14 cellular contexts compared by ENCODE assay signal in genomic region chr20:17647391-17648305, GRCh38. TPM values are rescaled to one million over a fixed set of nuclear protein-coding genes. Genes with fewer than 3 reads are reported as not detected.
A peak's percentile ranks its signal among the peaks of the same experiment; 100 is the strongest.
DNase-seq lines count a peak whose midpoint lies in the region; ATAC-seq and TF ChIP-seq lines count a peak whose summit lies in the region.
"Had no signal": no experiment of that assay in that cellular context is flagged by ENCODE, and none has a peak within 500 bp of the region (broad histone marks: within the 10 kb centered on the region; RNA-seq: fewer than 3 reads in every experiment).

No MANE protein-coding gene starts in this region.

- H3K9me3 ChIP-seq in Caco-2, result no peaks in the 10 kb centered on the region
- H3K9me3 ChIP-seq in left lung, result no peaks in the 10 kb centered on the region
- no peaks in the 10 kb centered on the region for H3K9me3 ChIP-seq in prostate gland
- H3K9me3 ChIP-seq in PC-3 (ENCODE audit: low read length), result no peaks in the 10 kb centered on the region
- no peaks in the 10 kb centered on the region for H3K9me3 ChIP-seq in GM23248 (ENCODE audit: low read depth)
- H3K9me3 ChIP-seq: SJCRH30 had no signal

- H4K20me1 ChIP-seq in PC-3 (ENCODE audit: low read length), result peaks cover 31% of the 10 kb centered on the region; the same call in 1 of the 2 replicates
- peaks cover 3% of the 10 kb centered on the region; the same call in 1 of the 2 replicates for H4K20me1 ChIP-seq in GM23248 (ENCODE audit: insufficient read depth)

- peaks cover 18% of the 10 kb centered on the region for H3K4me1 Mint-ChIP-seq in Caco-2 (ENCODE audit: low read depth, unreplicated experiment)

- POLR2A ChIA-PET in Caco-2 (lab: Charles Lee), result no interaction called here
- POLR2A ChIA-PET in PC-3 (lab: Charles Lee; ENCODE audit: unreplicated experiment), result no interaction called here

- no peaks in the 10 kb centered on the region for H3K27me3 Mint-ChIP-seq in Caco-2 (ENCODE audit: insufficient read depth, unreplicated experiment)
- H3K27me3 Mint-ChIP-seq: activated CD4-positive, alpha-beta memory T cell treated with anti-CD3 and anti-CD28 coated beads, Interleukin-2, amount 10 ng/mL, durations not matched to agents 7 days and 5 days had no signal

- TF ChIP-seq CTCF in Caco-2 (IDR thresholded peaks at IDR 0.05; ENCODE audit: insufficient read depth in 1 of 2, low read depth in 1 of 2, low read length in 1 of 2, severe bottlenecking in 1 of 2, unreplicated experiment in 1 of 2) (no peak), VCaP (conservative IDR thresholded peaks at IDR 0.05) (no peak), left lung (IDR thresholded peaks at IDR 0.05) (no peak), prostate gland (IDR thresholded peaks at IDR 0.05) (no peak), PC-3 (conservative IDR thresholded peaks at IDR 0.05; ENCODE audit: low read depth, low read length) (no peak)

- H3K9me3 Mint-ChIP-seq in Caco-2 (ENCODE audit: unreplicated experiment), result no peaks in the 10 kb centered on the region
- H3K9me3 Mint-ChIP-seq: activated CD4-positive, alpha-beta memory T cell treated with anti-CD3 and anti-CD28 coated beads, Interleukin-2, amount 10 ng/mL, durations not matched to agents 7 days and 5 days had no signal

- H3K4me3 ChIP-seq in Caco-2 (ENCODE audit: low read depth, low read length) (no peak overlapping the region), left lung (no peak overlapping the region), prostate gland (no peak overlapping the region), PC-3 (ENCODE audit: low read length) (no peak overlapping the region), GM23248 (no peak overlapping the region)
- H3K4me3 ChIP-seq: SJCRH30 had no signal

- H3K27ac ChIP-seq in VCaP (peak overlapping the region; percentile 49; the same call in 1 of the 2 replicates), left lung (peak overlapping the region; percentile 19 to 40), prostate gland (peak overlapping the region; percentile 13 to 34), PC-3 (ENCODE audit: low read length) (no peak overlapping the region), GM23248 (no peak overlapping the region)
- H3K27ac ChIP-seq: SJCRH30 had no signal

- H3K4me3 Mint-ChIP-seq in Caco-2 (ENCODE audit: unreplicated experiment), result no peak overlapping the region
- H3K4me3 Mint-ChIP-seq: activated CD4-positive, alpha-beta memory T cell treated with anti-CD3 and anti-CD28 coated beads, Interleukin-2, amount 10 ng/mL, durations not matched to agents 7 days and 5 days had no signal

- intact Hi-C loops in Caco-2 (cut with micrococcal nuclease; ENCODE audit: unreplicated experiment), result no loop called here
- intact Hi-C loops in left lung (cut with DNase I), result no loop called here
- intact Hi-C loops in prostate gland (cut with DNase I), result no loop called here
- intact Hi-C loops in PC-3 (cut with micrococcal nuclease), result no loop called here

- 74% methylated on average over 18 of the region's 20 CpGs for WGBS in prostate gland
- WGBS in GM23248 (ENCODE audit: low coverage in 1 of 2, low lambda C conversion rate in 2 of 2, missing lambda C conversion rate in 2 of 2), 2 experiments, result 78 to 80% methylated on average over 20 of the region's 20 CpGs

- CTCF ChIA-PET in Caco-2 (lab: Charles Lee), result interaction anchor here (0.8 kb wide), 1 partner anchor 311 kb away, joined by 4 read pairs; no protein-coding TSS in a partner anchor
- CTCF ChIA-PET in PC-3 (lab: Charles Lee), result interaction anchor here (0.6 kb wide), 1 partner anchor 103 kb away, joined by 5 read pairs; no protein-coding TSS in a partner anchor

- H3K27me3 ChIP-seq in Caco-2 (replicated peaks; ENCODE audit: control insufficient read depth, insufficient read depth, low read length) (no peaks in the 10 kb centered on the region), left lung (no peaks in the 10 kb centered on the region), prostate gland (replicated peaks; ENCODE audit: insufficient read depth) (no peaks in the 10 kb centered on the region), PC-3 (ENCODE audit: low read length) (no peaks in the 10 kb centered on the region), GM23248 (replicated peaks; ENCODE audit: insufficient read depth) (no peaks in the 10 kb centered on the region)
- H3K27me3 ChIP-seq: SJCRH30 had no signal

- in situ Hi-C loops in GM23248 (cut with MboI), result loop anchor here (25.0 kb wide), 1 partner anchor 640 kb away; the partner anchor contains the start of gene ZNF133

- H3K79me2 ChIP-seq in PC-3 (ENCODE audit: low read length) (peaks cover 89% of the 10 kb centered on the region), GM23248 (ENCODE audit: insufficient read depth) (peaks cover 98% of the 10 kb centered on the region)

- H3K9me2 ChIP-seq in PC-3 (replicated peaks; ENCODE audit: low read length) (no peaks in the 10 kb centered on the region), GM23248 (ENCODE audit: insufficient read depth) (no peaks in the 10 kb centered on the region)

- H3F3A ChIP-seq in PC-3 (ENCODE audit: low read length, unreplicated experiment), result peaks cover 3% of the 10 kb centered on the region
- H3F3A ChIP-seq in GM23248 (ENCODE audit: insufficient read depth), result peaks cover 16% of the 10 kb centered on the region; the same call in 1 of the 2 replicates

- H3K4me1 ChIP-seq in Caco-2 (0 out of 2 replicates have a peak, but pooled peaks cover 4% of the 10 kb centered on the region), left lung (peaks cover 41 to 77% of the 10 kb centered on the region in 2 donors), prostate gland (replicated peaks) (peaks cover 35% of the 10 kb centered on the region), PC-3 (ENCODE audit: insufficient read depth, low read length) (peaks cover 8% of the 10 kb centered on the region; the same call in 1 of the 2 replicates), GM23248 (ENCODE audit: insufficient read depth) (peaks cover 29% of the 10 kb centered on the region)

- H3K9ac ChIP-seq in PC-3 (ENCODE audit: low read length) (no peak overlapping the region), GM23248 (no peak overlapping the region)

- TF ChIP-seq POLR2A in prostate gland (IDR thresholded peaks at IDR 0.05), result no peak

- DNase-seq in Caco-2, result no peak
- peak in 1 of 2 donors; percentile 18 for DNase-seq in left lung
- no peak for DNase-seq in prostate gland (ENCODE audit: low spot score)
- DNase-seq in PC-3, result no peak
- no peak for DNase-seq in GM23248
- DNase-seq in epidermal melanocyte (ENCODE audit: insufficient read length, low spot score), result no peak
- DNase-seq: activated CD4-positive, alpha-beta memory T cell treated with anti-CD3 and anti-CD28 coated beads, Interleukin-2, amount 10 ng/mL, durations not matched to agents 7 days and 5 days; AML-193; NCI-H1694 treated with DMSO at 0.1 percent for 48 hours; NCI-H526 treated with DMSO at 0.1 percent for 48 hours had no signal

- H3K4me2 ChIP-seq in PC-3 (ENCODE audit: low read length) (no peak overlapping the region), GM23248 (ENCODE audit: unreplicated experiment) (no peak overlapping the region)

- H3K36me3 ChIP-seq in Caco-2 (ENCODE audit: control insufficient read depth, insufficient read depth, low read length) (peaks cover 8% of the 10 kb centered on the region), left lung (peaks cover 0 to 12% of the 10 kb centered on the region in 2 donors), prostate gland (no peaks in the 10 kb centered on the region), PC-3 (ENCODE audit: low read depth, low read length) (peaks cover 4% of the 10 kb centered on the region; the same call in 1 of the 2 replicates), GM23248 (ENCODE audit: low read depth) (no peaks in the 10 kb centered on the region)
- H3K36me3 ChIP-seq: SJCRH30 had no signal

- BruUV-seq in Caco-2 (replicated peaks; lab: Mats Ljungman, UMichigan), result no TSS peak
- no TSS peak for BruUV-seq in PC-3 (replicated peaks; lab: Mats Ljungman, UMichigan)

- peak overlapping the region; percentile 59 for H3K27ac Mint-ChIP-seq in Caco-2 (ENCODE audit: unreplicated experiment)
- H3K27ac Mint-ChIP-seq: activated CD4-positive, alpha-beta memory T cell treated with anti-CD3 and anti-CD28 coated beads, Interleukin-2, amount 10 ng/mL, durations not matched to agents 7 days and 5 days had no signal

- H2AFZ ChIP-seq in PC-3 (ENCODE audit: low read length) (no peak overlapping the region), GM23248 (no peak overlapping the region)

- ATAC-seq in left lung (no peak), PC-3 (no peak), HG03097 (IDR thresholded peaks at IDR 0.05; ENCODE audit: low FRiP score, unreplicated experiment) (no peak)

- H3K36me3 Mint-ChIP-seq in Caco-2 (ENCODE audit: insufficient read depth, unreplicated experiment), result peaks cover 99% of the 10 kb centered on the region

RNA-seq across cellular contexts. Expression of gene RRBP1, which starts 34.4 kb away (rescaled TPM):
- total RNA-seq in Caco-2 (2022) (665 and 758 TPM in 2 replicates), left lung (100 to 1,000 TPM; 201 to 263 TPM), prostate gland (100 to 1,000 TPM; 112 to 148 TPM), PC-3 (2014; rRNA removed) (176 and 241 TPM in 2 replicates)
- total RNA-seq in GM23248 (2014; rRNA removed; shearing (Covaris generic)), result 182 and 231 TPM in 2 replicates
- polyA plus RNA-seq in GM23248 (2016; fragmentation: Nextera tagmentation; extraction: Ambion mirVana), result 127 and 131 TPM in 2 replicates

RNA-seq across cellular contexts. Expression of gene BANF2, which starts 52.1 kb away (rescaled TPM):
- total RNA-seq in Caco-2 (2022) (2.1 and 3.0 TPM in 2 replicates), left lung (not detected), prostate gland (1 to 10 TPM in 1 of 2 donors, not detected in 1; 1.9 TPM), PC-3 (2014; rRNA removed) (not detected in 2 replicates)
- total RNA-seq in GM23248 (2014; rRNA removed; shearing (Covaris generic)), result not detected in 2 replicates
- polyA plus RNA-seq in GM23248 (2016; fragmentation: Nextera tagmentation; extraction: Ambion mirVana), result not detected in 2 replicates
- total RNA-seq: activated CD4-positive, alpha-beta memory T cell treated with anti-CD3 and anti-CD28 coated beads, Interleukin-2, amount 10 ng/mL, durations not matched to agents 7 days and 5 days; bronchial epithelial cell; SJCRH30 had no signal

Comparison
In these comparisons a context has a peak if more than half of its experiments do, and no peak if none do; other contexts are left out.
1. H3K27ac ChIP-seq: peak in VCaP (single experiment), left lung (2 of 2) and prostate gland (2 of 2); none in PC-3 (single experiment) and GM23248 (single experiment).